In the genomic region with DNA sequence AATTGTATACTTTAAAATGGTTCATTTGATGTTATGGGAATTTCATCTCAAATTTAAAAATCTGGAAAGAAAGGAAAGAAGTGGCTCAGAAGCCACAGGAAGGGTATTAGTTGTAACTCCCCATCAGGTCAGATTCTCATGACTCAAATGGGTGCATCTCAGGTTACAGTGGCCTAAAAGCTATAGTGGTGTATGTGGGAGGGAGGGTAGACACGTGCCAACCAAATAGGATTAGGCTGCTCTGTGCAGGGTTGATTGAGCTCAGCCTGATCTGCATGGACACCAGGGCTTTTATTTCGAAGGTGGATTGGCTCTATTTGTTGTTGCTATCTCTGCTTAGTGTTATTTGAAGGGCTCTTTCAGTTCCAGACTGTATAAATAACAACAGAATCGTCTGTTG, we compare ENCODE assay signal across 11 cellular contexts.
DNase-seq lines count a peak whose midpoint lies in the region; ATAC-seq, FAIRE-seq and TF ChIP-seq lines count a peak whose summit lies in the region.
"Had no signal": no experiment of that assay in that cellular context is flagged by ENCODE, and none has a peak within 500 bp of the region (broad histone marks: within the 10 kb centered on the region; RNA-seq: fewer than 3 reads in every experiment).

No MANE protein-coding gene starts in this region.

- POLR2A ChIA-PET in SK-N-SH (lab: Yijun Ruan, JAX): no interaction called here

- TF ChIP-seq RAD21 in SK-N-SH (IDR thresholded peaks at IDR 0.05; ENCODE audit: low read length): no peak

- H3K27ac ChIP-seq in SK-N-SH (ENCODE audit: low read depth in 2 of 2, low read length in 1 of 2) (no peak overlapping the region), keratinocyte (ENCODE audit: control insufficient read depth, insufficient read depth, low read length) (no peak overlapping the region)

- no peak for ATAC-seq in sciatic nerve

- H3K4me3 Mint-ChIP-seq in endothelial cell (ENCODE audit: unreplicated experiment): no peak overlapping the region
- H3K4me3 Mint-ChIP-seq: activated naive CD8-positive, alpha-beta T cell; nephron progenitor cell had no signal

- H3K27ac Mint-ChIP-seq in endothelial cell (ENCODE audit: unreplicated experiment): no peak overlapping the region
- H3K27ac Mint-ChIP-seq: activated naive CD8-positive, alpha-beta T cell; nephron progenitor cell had no signal

- TF ChIP-seq EP300 in SK-N-SH (IDR thresholded peaks at IDR 0.05; ENCODE audit: borderline replicate concordance in 1 of 2, low read depth in 1 of 2, low read length in 1 of 2): no peak

- peak; percentile 95 for FAIRE-seq in keratinocyte (lab: Jason Lieb, UNC)

- no peaks in the 10 kb centered on the region for H3K36me3 Mint-ChIP-seq in endothelial cell (ENCODE audit: low read depth, unreplicated experiment)
- H3K36me3 Mint-ChIP-seq: activated naive CD8-positive, alpha-beta T cell had no signal

- H3K4me2 ChIP-seq in SK-N-SH: no peak overlapping the region
- no peak overlapping the region for H3K4me2 ChIP-seq in keratinocyte (ENCODE audit: control insufficient read depth, extremely low read depth, insufficient read depth, low read depth, low read length)

- no peaks in the 10 kb centered on the region for H3K79me2 ChIP-seq in SK-N-SH (ENCODE audit: insufficient read depth)
- no peaks in the 10 kb centered on the region for H3K79me2 ChIP-seq in keratinocyte (ENCODE audit: control insufficient read depth, insufficient read depth, low read length)

- no peaks in the 10 kb centered on the region for H3K36me3 ChIP-seq in SK-N-SH (replicated peaks in 1 of 2; ENCODE audit: control insufficient read depth in 1 of 2, insufficient read depth in 2 of 2, low read length in 1 of 2)
- no peaks in the 10 kb centered on the region for H3K36me3 ChIP-seq in keratinocyte (ENCODE audit: control insufficient read depth in 2 of 2, extremely low read depth in 1 of 2, insufficient read depth in 2 of 2, low read length in 2 of 2)

- H3K4me1 Mint-ChIP-seq in endothelial cell (ENCODE audit: unreplicated experiment): peaks cover 4% of the 10 kb centered on the region

- TF ChIP-seq CTCF in SK-N-SH (IDR thresholded peaks at IDR 0.05) (no peak), keratinocyte (optimal IDR thresholded peaks at IDR 0.05 in 1 of 3, IDR thresholded peaks at IDR 0.05 in 1 of 3, conservative IDR thresholded peaks at IDR 0.05 in 1 of 3; ENCODE audit: extremely low read depth in 1 of 3, insufficient read depth in 2 of 3, low read length in 3 of 3) (no peak), endothelial cell (IDR thresholded peaks at IDR 0.05; ENCODE audit: unreplicated experiment) (no peak)

- dilution Hi-C loops in keratinocyte (cut with MboI; ENCODE audit: extremely low pct_ligation_motif_present, low sequenced_read_pairs): no loop called here

- H3K4me3 ChIP-seq in SK-N-SH (ENCODE audit: low read depth in 2 of 2, low read length in 1 of 2) (no peak overlapping the region), keratinocyte (ENCODE audit: control insufficient read depth in 2 of 3, extremely low read depth in 1 of 3, insufficient read depth in 2 of 3, low read depth in 1 of 3, low read length in 3 of 3) (no peak overlapping the region)

- H3F3A ChIP-seq in SK-N-SH (replicated peaks; ENCODE audit: insufficient read depth): no peaks in the 10 kb centered on the region

- H3K9me3 ChIP-seq in SK-N-SH (no peaks in the 10 kb centered on the region), keratinocyte (ENCODE audit: control insufficient read depth, low read depth, low read length) (no peaks in the 10 kb centered on the region)

- H3K9me1 ChIP-seq in keratinocyte (ENCODE audit: control insufficient read depth, extremely low read depth, insufficient read depth, low read length): no peaks in the 10 kb centered on the region

- DNase-seq in Daoy (ENCODE audit: low read depth) (peak; percentile 83), NCI-H2029 treated with DMSO at 0.1 percent for 48 hours (lab: John Stamatoyannopoulos, UW) (peak; percentile 75), SK-N-SH (peak; percentile 21), keratinocyte (ENCODE audit: low read depth, low spot score) (peak; percentile 21), LoVo (ENCODE audit: low spot score) (no peak), endothelial cell (ENCODE audit: low spot score) (no peak), sciatic nerve (ENCODE audit: low spot score) (no peak), cerebellum (ENCODE audit: low spot score) (no peak)
- DNase-seq: activated CD4-positive, alpha-beta T cell treated with anti-CD3 and anti-CD28 coated beads for 1 hour; nephron progenitor cell had no signal

- intact Hi-C loops in sciatic nerve (cut with DNase I): no loop called here

- H2AFZ ChIP-seq in SK-N-SH (ENCODE audit: low read depth) (no peak overlapping the region), keratinocyte (ENCODE audit: control insufficient read depth, low read length) (no peak overlapping the region)

- no peaks in the 10 kb centered on the region for H3K9me2 ChIP-seq in SK-N-SH

- no peaks in the 10 kb centered on the region for H3K27me3 ChIP-seq in SK-N-SH (ENCODE audit: insufficient read depth)
- H3K27me3 ChIP-seq in keratinocyte (ENCODE audit: control insufficient read depth, extremely low read depth, insufficient read depth, low read length): no peaks in the 10 kb centered on the region

- WGBS in SK-N-SH (ENCODE audit: low lambda C conversion rate): 17% methylated on average over 3 of the region's 3 CpGs

- peaks cover 3 to 8% of the 10 kb centered on the region in 2 experiments; a peak in 3 of 4 replicates for H3K4me1 ChIP-seq in SK-N-SH (ENCODE audit: control insufficient read depth in 1 of 2, insufficient read depth in 2 of 2, low read depth in 1 of 2, low read length in 1 of 2)
- H3K4me1 ChIP-seq in keratinocyte (ENCODE audit: control insufficient read depth, extremely low read depth, insufficient read depth, low read length): peaks cover 15% of the 10 kb centered on the region

- CTCF ChIA-PET in SK-N-SH (lab: Yijun Ruan, JAX): no interaction called here

- no peak overlapping the region for H3K9ac ChIP-seq in SK-N-SH
- no peak overlapping the region for H3K9ac ChIP-seq in keratinocyte (ENCODE audit: control insufficient read depth, extremely low read depth, insufficient read depth, low read length)

- H4K20me1 ChIP-seq in SK-N-SH (ENCODE audit: insufficient read depth) (no peaks in the 10 kb centered on the region), keratinocyte (ENCODE audit: control insufficient read depth, extremely low read depth, insufficient read depth, low read length) (no peaks in the 10 kb centered on the region)

- no peaks in the 10 kb centered on the region for H3K27me3 Mint-ChIP-seq in endothelial cell (ENCODE audit: unreplicated experiment)
- H3K27me3 Mint-ChIP-seq: activated naive CD8-positive, alpha-beta T cell had no signal

- no peaks in the 10 kb centered on the region for H3K9me3 Mint-ChIP-seq in endothelial cell (ENCODE audit: unreplicated experiment)
- H3K9me3 Mint-ChIP-seq: nephron progenitor cell had no signal

TF ChIP-seq in SK-N-SH, 30 proteins besides CTCF, POLR2A, EP300 and RAD21:
- no peak for TF ChIP-seq JUND (IDR thresholded peaks at IDR 0.05)
- TF ChIP-seq, protein P1, sequence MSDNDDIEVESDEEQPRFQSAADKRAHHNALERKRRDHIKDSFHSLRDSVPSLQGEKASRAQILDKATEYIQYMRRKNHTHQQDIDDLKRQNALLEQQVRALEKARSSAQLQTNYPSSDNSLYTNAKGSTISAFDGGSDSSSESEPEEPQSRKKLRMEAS (IDR thresholded peaks at IDR 0.05; ENCODE audit: low read depth): 0 out of 2 replicates have a peak, but pooled peaks have one; percentile 17
- no peak for TF ChIP-seq SMC3 (IDR thresholded peaks at IDR 0.05; ENCODE audit: low read depth, low read length)
- no peak for TF ChIP-seq POLR2AphosphoS5 (IDR thresholded peaks at IDR 0.05; ENCODE audit: low read depth, low read length)
TF ChIP-seq in SK-N-SH: peak in this region for 1.

Comparison
In these comparisons a context has a peak if more than half of its experiments do, and no peak if none do; other contexts are left out.
1. DNase-seq: peak in Daoy (single experiment), NCI-H2029 treated with DMSO at 0.1 percent for 48 hours (single experiment), SK-N-SH (single experiment) and keratinocyte (single experiment); none in LoVo (single experiment), endothelial cell (single experiment), sciatic nerve (single experiment) and cerebellum (single experiment).